ENCODE assay signal across 18 cellular contexts in the genomic region with DNA sequence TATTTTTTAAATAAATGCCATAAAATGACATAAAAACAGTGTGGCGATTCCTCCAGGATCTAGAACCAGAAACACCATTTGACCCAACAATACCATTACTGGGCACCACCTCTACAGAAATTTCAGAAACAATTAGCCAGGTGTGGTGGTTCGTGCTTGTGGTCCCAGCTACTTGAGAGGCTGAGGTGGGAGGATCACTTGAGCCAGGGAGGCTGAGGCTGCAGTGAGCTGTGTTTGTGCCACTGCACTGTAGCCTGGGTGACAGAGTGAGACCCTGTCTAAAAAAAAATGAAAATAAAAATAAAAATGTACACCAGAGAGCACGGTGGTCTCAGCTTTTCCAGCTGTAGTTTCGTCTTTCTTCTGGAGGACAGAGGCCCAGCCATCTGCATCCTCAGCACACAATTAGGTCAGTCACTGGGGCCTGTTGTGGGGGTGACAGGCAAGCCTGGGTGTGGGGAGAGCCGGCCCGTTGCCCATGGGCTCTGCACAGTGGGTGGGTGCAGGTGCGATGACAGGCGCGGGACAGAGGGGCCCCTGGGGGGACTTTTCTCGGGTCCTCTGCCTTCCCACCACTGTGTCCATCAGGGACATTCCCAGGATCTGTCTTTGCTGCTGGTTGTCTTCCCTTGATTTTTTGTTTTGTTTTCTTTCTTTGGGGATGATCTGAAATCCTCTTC.
"Had no signal": no experiment of that assay in that cellular context is flagged by ENCODE, and none has a peak within 500 bp of the region (broad histone marks: within the 10 kb centered on the region; RNA-seq: fewer than 3 reads in every experiment).

No MANE protein-coding gene starts in this region.

- H3K4me3 ChIP-seq: body of pancreas, colonic mucosa, left lung, neural progenitor cell, pancreas, tibial nerve had no signal

- ATAC-seq: activated CD4-positive, alpha-beta T cell treated with anti-CD3 and anti-CD28 coated beads for 36 hours; body of pancreas; left lung; pancreas; stimulated activated naive CD8-positive, alpha-beta T cell treated with anti-CD3 and anti-CD28 coated beads, Interleukin-15, Interleukin-2, amounts not matched to agents 100 U/mL and 50 U/mL, for 24 hours had no signal

- H3K27ac Mint-ChIP-seq: activated CD4-positive, alpha-beta memory T cell treated with anti-CD3 and anti-CD28 coated beads for 36 hours; activated CD4-positive, alpha-beta T cell treated with anti-CD3 and anti-CD28 coated beads for 36 hours; activated naive CD8-positive, alpha-beta T cell; T-helper 2 cell treated with Interferon-gamma antibody and Interleukin-4, amounts not matched to agents 5 μg/mL and 100 μg/mL, for 36 hours had no signal

- H3K27me3 ChIP-seq: colonic mucosa, left lung, neural progenitor cell, pancreas, tibial nerve had no signal

- H3K36me3 ChIP-seq: colonic mucosa, left lung, neural progenitor cell, pancreas had no signal

- H2AFZ ChIP-seq: neural progenitor cell had no signal

- H3K4me2 ChIP-seq: neural progenitor cell had no signal

- H3K4me1 ChIP-seq: body of pancreas, colonic mucosa, neural progenitor cell, pancreas had no signal

- H3K9me3 Mint-ChIP-seq: activated CD4-positive, alpha-beta memory T cell treated with anti-CD3 and anti-CD28 coated beads for 36 hours; neural progenitor cell; T-helper 2 cell treated with Interferon-gamma antibody and Interleukin-4, amounts not matched to agents 5 μg/mL and 100 μg/mL, for 36 hours had no signal

- H3K36me3 Mint-ChIP-seq: activated CD4-positive, alpha-beta memory T cell treated with anti-CD3 and anti-CD28 coated beads for 36 hours; activated naive CD8-positive, alpha-beta T cell; neural progenitor cell had no signal

- H3K9me3 ChIP-seq: body of pancreas, colonic mucosa, left lung, pancreas, tibial nerve had no signal

- H3K4me1 Mint-ChIP-seq: activated CD4-positive, alpha-beta T cell treated with anti-CD3 and anti-CD28 coated beads for 36 hours had no signal

- H3K4me3 Mint-ChIP-seq: activated CD4-positive, alpha-beta memory T cell treated with anti-CD3 and anti-CD28 coated beads for 36 hours; activated CD4-positive, alpha-beta T cell treated with anti-CD3 and anti-CD28 coated beads for 36 hours; activated naive CD8-positive, alpha-beta T cell; neural progenitor cell; T-helper 2 cell treated with Interferon-gamma antibody and Interleukin-4, amounts not matched to agents 5 μg/mL and 100 μg/mL, for 36 hours had no signal

- H3K27me3 Mint-ChIP-seq: activated CD4-positive, alpha-beta memory T cell treated with anti-CD3 and anti-CD28 coated beads for 36 hours; activated CD4-positive, alpha-beta T cell treated with anti-CD3 and anti-CD28 coated beads for 36 hours had no signal

- DNase-seq: activated CD4-positive, alpha-beta memory T cell treated with anti-CD3 and anti-CD28 coated beads for 36 hours; activated CD4-positive, alpha-beta T cell treated with anti-CD3 and anti-CD28 coated beads for 36 hours; activated T-cell treated with anti-CD3 and anti-CD28 coated beads for 4 hours; amniotic stem cell; body of pancreas; caudate nucleus; colonic mucosa; mammary epithelial cell; stimulated activated CD4-positive, alpha-beta T cell treated with anti-CD3 and anti-CD28 coated beads, Interleukin-12 subunit alpha, Interleukin-12 subunit beta, amount 100 ng/mL, for 4 hours; stimulated activated CD4-positive, alpha-beta T cell treated with anti-CD3 and anti-CD28 coated beads, Interleukin-1b, Interleukin-23, amount 100 ng/mL, for 48 hours; stimulated activated CD8-positive, alpha-beta memory T cell treated with anti-CD3 and anti-CD28 coated beads, Interleukin-4, amount 100 ng/mL, for 48 hours; stimulated activated naive CD8-positive, alpha-beta T cell treated with anti-CD3 and anti-CD28 coated beads, Interleukin-15, Interleukin-2, amounts not matched to agents 100 U/mL and 50 U/mL, for 24 hours had no signal

- H3K27ac ChIP-seq: body of pancreas, colonic mucosa, left lung, neural progenitor cell, pancreas had no signal
